1 cellular context compared by ENCODE assay signal in genomic region chr14:37237094-37237493, GRCh38.
TF ChIP-seq lines count a peak whose summit lies in the region.

No MANE protein-coding gene starts in this region.

TF ChIP-seq in K562, 482 proteins besides CTCF, POLR2A, EP300 and RAD21:
- no peak for TF ChIP-seq RCOR1 (IDR thresholded peaks at IDR 0.05; ENCODE audit: borderline replicate concordance in 1 of 2, low read depth in 2 of 2, low read length in 2 of 2)
